ENCODE assay signal across 8 cellular contexts in genomic region chr2:235765181-235765820, GRCh38.
DNase-seq lines count a peak whose midpoint lies in the region; ATAC-seq, FAIRE-seq and TF ChIP-seq lines count a peak whose summit lies in the region.

No MANE protein-coding gene starts in this region.

- H3K27me3 ChIP-seq in psoas muscle (ENCODE audit: insufficient read depth in 3 of 3, low read length in 2 of 3): no peaks in the 10 kb centered on the region

- POLR2A ChIA-PET in HEK293T (lab: Yijun Ruan, JAX): no interaction called here

- peak in 3 of 4 donors; percentile 33 to 47 (median 40) for ATAC-seq in psoas muscle

- H3K4me1 ChIP-seq in psoas muscle (no peaks in the 10 kb centered on the region), kidney (ENCODE audit: control insufficient read depth in 1 of 2, insufficient read depth in 1 of 2, low read depth in 1 of 2, low read length in 2 of 2) (no peaks in the 10 kb centered on the region)

- H3K4me3 ChIP-seq in fibroblast of mammary gland (ENCODE audit: control insufficient read depth, low read depth, low read length) (peak overlapping the region; percentile 23), psoas muscle (no peak overlapping the region), kidney (ENCODE audit: low read length in 2 of 2) (no peak overlapping the region)

- intact Hi-C loops in psoas muscle (cut with DNase I): no loop called here
- intact Hi-C loops in kidney (cut with DNase I): loop anchor here (5.0 kb wide), 1 partner anchor 412 kb away; no protein-coding TSS in a partner anchor

- no peak for TF ChIP-seq CTCF in fibroblast of mammary gland (conservative IDR thresholded peaks at IDR 0.05; ENCODE audit: control insufficient read depth, insufficient read depth, low read depth, low read length)
- no peak for TF ChIP-seq CTCF in psoas muscle (IDR thresholded peaks at IDR 0.05)
- TF ChIP-seq CTCF in kidney (IDR thresholded peaks at IDR 0.05; ENCODE audit: borderline replicate concordance, extremely low read depth, insufficient read depth): no peak

- no peak overlapping the region for H3K9ac ChIP-seq in kidney (ENCODE audit: low read length in 2 of 2)

- peak; percentile 36 for FAIRE-seq in RCC 7860 (lab: Jason Lieb, UNC)
- no peak for FAIRE-seq in kidney (lab: Jason Lieb, UNC)

- CTCF ChIA-PET in HEK293T (lab: Yijun Ruan, JAX): interaction anchor here (0.6 to 1.7 kb wide), 9 partner anchors 9 to 556 kb away, joined by 3 to 14 read pairs (median 4); no protein-coding TSS in a partner anchor

- no peak overlapping the region for H3K27ac ChIP-seq in psoas muscle
- no peak overlapping the region for H3K27ac ChIP-seq in kidney (ENCODE audit: low read depth in 2 of 2, low read length in 2 of 2)

- peaks cover 0 to 5% of the 10 kb centered on the region in 2 donors for H3K36me3 ChIP-seq in psoas muscle (ENCODE audit: insufficient read depth in 1 of 2, low read depth in 1 of 2)
- peaks cover 0 to 2% of the 10 kb centered on the region in 2 donors for H3K36me3 ChIP-seq in kidney (ENCODE audit: control insufficient read depth in 1 of 2, insufficient read depth in 2 of 2, low read length in 2 of 2)

- 88 to 93% (median 90%) methylated on average over 29 to 30 of the region's 30 CpGs for WGBS in psoas muscle, 3 donors

- H3K9me3 ChIP-seq in psoas muscle: no peaks in the 10 kb centered on the region
- no peaks in the 10 kb centered on the region for H3K9me3 ChIP-seq in kidney (ENCODE audit: control insufficient read depth in 1 of 2, low read length in 2 of 2)

- DNase-seq in ELF-1 (ENCODE audit: low read depth, low spot score) (peak; percentile 24), RCC 7860 (ENCODE audit: low spot score) (peak; percentile 80), fibroblast of mammary gland (ENCODE audit: low read depth) (peak; percentile 99), psoas muscle (peak in 1 of 2 donors; percentile 41), HEK293T (ENCODE audit: extremely low spot score) (no peak), NCI-H345 treated with DMSO at 0.1 percent for 48 hours (lab: John Stamatoyannopoulos, UW; ENCODE audit: unreplicated experiment) (no peak), kidney (no peak)
- no peak for DNase-seq in activated CD8-positive, alpha-beta memory T cell treated with anti-CD3 and anti-CD28 coated beads, Interleukin-2, amount 50 U/mL, for 48 hours

TF ChIP-seq in HEK293T, 16 proteins besides CTCF, POLR2A, EP300 and RAD21:
- TF ChIP-seq FOXK2 (IDR thresholded peaks at IDR 0.05) (no peak), TARDBP (IDR thresholded peaks at IDR 0.05) (no peak), CTBP1 (IDR thresholded peaks at IDR 0.05; ENCODE audit: borderline replicate concordance) (no peak), ZNF384 (IDR thresholded peaks at IDR 0.05) (no peak), SUZ12 (IDR thresholded peaks at IDR 0.05) (no peak), NFRKB (IDR thresholded peaks at IDR 0.05) (no peak), FOXM1 (IDR thresholded peaks at IDR 0.05; ENCODE audit: borderline replicate concordance) (no peak), BHLHE40 (IDR thresholded peaks at IDR 0.05; ENCODE audit: borderline replicate concordance) (no peak), PKNOX1 (IDR thresholded peaks at IDR 0.05) (no peak), SP1 (IDR thresholded peaks at IDR 0.05) (no peak), L3MBTL2 (conservative IDR thresholded peaks at IDR 0.05) (no peak), HDGF (IDR thresholded peaks at IDR 0.05; ENCODE audit: borderline replicate concordance) (no peak)
TF ChIP-seq in HEK293T: peak in this region for 0.

Comparison
In these comparisons a context has a peak if more than half of its experiments do, and no peak if none do; other contexts are left out.
1. DNase-seq: peak in ELF-1 (single experiment), RCC 7860 (single experiment) and fibroblast of mammary gland (single experiment); none in HEK293T (single experiment), activated CD8-positive, alpha-beta memory T cell treated with anti-CD3 and anti-CD28 coated beads, Interleukin-2, amount 50 U/mL, for 48 hours (single experiment), NCI-H345 treated with DMSO at 0.1 percent for 48 hours (single experiment) and kidney (single experiment).